In the genomic region with DNA sequence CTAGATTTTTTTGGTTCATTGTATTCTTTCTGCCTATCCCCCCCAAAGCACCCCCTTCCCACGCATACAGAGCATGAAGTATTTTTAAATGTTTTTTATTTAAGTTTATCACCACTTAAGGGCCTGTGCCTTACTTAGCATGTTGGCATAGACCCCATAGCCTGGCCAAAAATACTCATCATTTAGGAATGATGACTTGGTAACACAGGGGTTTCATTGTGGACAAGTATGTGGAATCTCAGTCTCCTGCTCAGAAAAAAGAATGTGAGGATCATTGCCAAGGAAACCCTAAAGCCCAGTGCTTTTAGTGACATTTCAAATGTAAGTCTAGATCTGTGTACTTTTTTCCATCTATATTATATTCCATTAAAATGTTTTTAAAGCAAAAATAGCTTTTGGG, we compare ENCODE assay signal across 13 cellular contexts.
DNase-seq lines count a peak whose midpoint lies in the region; ATAC-seq and TF ChIP-seq lines count a peak whose summit lies in the region.
"Had no signal": no experiment of that assay in that cellular context is flagged by ENCODE, and none has a peak within 500 bp of the region (broad histone marks: within the 10 kb centered on the region; RNA-seq: fewer than 3 reads in every experiment).

No MANE protein-coding gene starts in this region.

- DNase-seq in GM03348 (ENCODE audit: low spot score) (peak; percentile 65), RWPE2 (ENCODE audit: low spot score) (no peak), fibroblast of lung (ENCODE audit: low read depth in 2 of 2) (peak; percentile 60 to 93), smooth muscle cell (lab: John Stamatoyannopoulos, UW; ENCODE audit: unreplicated experiment) (no peak), DMS53 treated with DMSO at 0.1 percent for 48 hours (lab: John Stamatoyannopoulos, UW; ENCODE audit: unreplicated experiment) (no peak), NCI-H524 treated with DMSO at 0.1 percent for 48 hours (lab: John Stamatoyannopoulos, UW) (no peak), tibial artery (no peak)
- DNase-seq: activated CD4-positive, alpha-beta memory T cell treated with anti-CD3 and anti-CD28 coated beads, Interleukin-2, amount 10 ng/mL, durations not matched to agents 7 days and 5 days; endodermal cell; GF-D8; MV-4-11; SJCRH30; testis had no signal

- H3K4me2 ChIP-seq in fibroblast of lung (ENCODE audit: extremely low read depth, insufficient read depth, low read length) (no peak overlapping the region), smooth muscle cell (peak overlapping the region; percentile 39)

- H3K9me3 ChIP-seq in RWPE2 (ENCODE audit: severe bottlenecking) (no peaks in the 10 kb centered on the region), fibroblast of lung (ENCODE audit: control insufficient read depth, insufficient read depth, low read depth, low read length) (no peaks in the 10 kb centered on the region), smooth muscle cell (replicated peaks; ENCODE audit: low read depth) (no peaks in the 10 kb centered on the region), tibial artery (no peaks in the 10 kb centered on the region)
- H3K9me3 ChIP-seq: SJCRH30, testis had no signal

- peaks cover 9% of the 10 kb centered on the region for H3K79me2 ChIP-seq in fibroblast of lung (ENCODE audit: control insufficient read depth, insufficient read depth, low read length)
- peaks cover 98% of the 10 kb centered on the region for H3K79me2 ChIP-seq in smooth muscle cell (ENCODE audit: low read depth)

- H3K4me3 ChIP-seq in RWPE2 (ENCODE audit: severe bottlenecking), result no peak overlapping the region
- no peak overlapping the region for H3K4me3 ChIP-seq in fibroblast of lung (replicated peaks in 1 of 4; ENCODE audit: control extremely low read depth in 1 of 4, insufficient read depth in 1 of 4, low read depth in 3 of 4, low read length in 4 of 4)
- no peak overlapping the region for H3K4me3 ChIP-seq in smooth muscle cell
- no peak overlapping the region for H3K4me3 ChIP-seq in tibial artery
- H3K4me3 ChIP-seq: SJCRH30, testis had no signal

- H3K36me3 ChIP-seq in RWPE2 (ENCODE audit: low read depth) (no peaks in the 10 kb centered on the region), fibroblast of lung (ENCODE audit: control insufficient read depth, insufficient read depth, low read length) (no peaks in the 10 kb centered on the region), smooth muscle cell (ENCODE audit: low read depth) (no peaks in the 10 kb centered on the region), tibial artery (no peaks in the 10 kb centered on the region)
- H3K36me3 ChIP-seq: SJCRH30 had no signal

- H3F3A ChIP-seq in smooth muscle cell (ENCODE audit: low read depth), result no peaks in the 10 kb centered on the region

- H3K27ac ChIP-seq in RWPE2 (ENCODE audit: poor library complexity, severe bottlenecking) (peak overlapping the region; percentile 10), fibroblast of lung (ENCODE audit: insufficient read depth, low read length) (no peak overlapping the region), smooth muscle cell (ENCODE audit: low read depth) (peak overlapping the region; percentile 43), tibial artery (no peak overlapping the region)
- H3K27ac ChIP-seq: SJCRH30, testis had no signal

- H2AFZ ChIP-seq in fibroblast of lung (ENCODE audit: low read length) (no peak overlapping the region), smooth muscle cell (ENCODE audit: low read depth) (no peak overlapping the region)

- ATAC-seq in RWPE2 (ENCODE audit: low read depth), result peak; percentile 71

- peaks cover 23% of the 10 kb centered on the region for H3K4me1 ChIP-seq in RWPE2 (ENCODE audit: insufficient read depth, poor library complexity, severe bottlenecking)
- H3K4me1 ChIP-seq in fibroblast of lung (ENCODE audit: control insufficient read depth, extremely low read depth, insufficient read depth, low read length), result no peaks in the 10 kb centered on the region
- H3K4me1 ChIP-seq in smooth muscle cell (ENCODE audit: low read depth), result peaks cover 5% of the 10 kb centered on the region
- H3K4me1 ChIP-seq in tibial artery, result no peaks in the 10 kb centered on the region
- H3K4me1 ChIP-seq: SJCRH30, testis had no signal

- intact Hi-C loops in tibial artery (cut with DNase I; ENCODE audit: low total_unique reads), result no loop called here

- no peak overlapping the region for H3K9ac ChIP-seq in fibroblast of lung (ENCODE audit: insufficient read depth, low read length)
- no peak overlapping the region for H3K9ac ChIP-seq in smooth muscle cell (ENCODE audit: low read depth)

- no peak for TF ChIP-seq CTCF in RWPE2 (IDR thresholded peaks at IDR 0.05; ENCODE audit: poor library complexity, severe bottlenecking)
- no peak for TF ChIP-seq CTCF in fibroblast of lung (conservative IDR thresholded peaks at IDR 0.05 in 1 of 2, IDR thresholded peaks at IDR 0.05 in 1 of 2; ENCODE audit: low read depth in 1 of 2, low read length in 2 of 2)
- no peak for TF ChIP-seq CTCF in smooth muscle cell (IDR thresholded peaks at IDR 0.05; ENCODE audit: borderline replicate concordance, insufficient read depth, poor library complexity, severe bottlenecking)
- TF ChIP-seq CTCF in tibial artery (IDR thresholded peaks at IDR 0.05), result no peak

- 97% methylated on average over 1 of the region's 1 CpG for WGBS in smooth muscle cell (ENCODE audit: low lambda C conversion rate)

- H3K27me3 ChIP-seq in RWPE2 (ENCODE audit: insufficient read depth, poor library complexity, severe bottlenecking) (no peaks in the 10 kb centered on the region), fibroblast of lung (ENCODE audit: control insufficient read depth, insufficient read depth, low read length) (no peaks in the 10 kb centered on the region), smooth muscle cell (ENCODE audit: low read depth) (no peaks in the 10 kb centered on the region), tibial artery (no peaks in the 10 kb centered on the region)
- H3K27me3 ChIP-seq: testis had no signal

- no peaks in the 10 kb centered on the region for H4K20me1 ChIP-seq in fibroblast of lung (ENCODE audit: control insufficient read depth, extremely low read depth, insufficient read depth, low read length)
- no peaks in the 10 kb centered on the region for H4K20me1 ChIP-seq in smooth muscle cell (ENCODE audit: low read depth)

Comparison
In these comparisons a context has a peak if more than half of its experiments do, and no peak if none do; other contexts are left out.
1. DNase-seq: peak in GM03348 (single experiment) and fibroblast of lung (2 of 2); none in RWPE2 (single experiment), smooth muscle cell (single experiment), DMS53 treated with DMSO at 0.1 percent for 48 hours (single experiment), NCI-H524 treated with DMSO at 0.1 percent for 48 hours (single experiment) and tibial artery (0 of 2).
2. H3K27ac ChIP-seq: peak in RWPE2 (single experiment) and smooth muscle cell (single experiment); none in fibroblast of lung (single experiment) and tibial artery (0 of 2).